8 cellular contexts compared by ENCODE assay signal in genomic region chr18:3450358-3451107, GRCh38. TPM values are rescaled to one million over a fixed set of nuclear protein-coding genes. Genes with fewer than 3 reads are reported as not detected.
DNase-seq lines count a peak whose midpoint lies in the region; ATAC-seq and TF ChIP-seq lines count a peak whose summit lies in the region.

No MANE protein-coding gene starts in this region.

- TF ChIP-seq CTCF in cardiac muscle cell (IDR thresholded peaks at IDR 0.05; ENCODE audit: low read depth, low read length) (no peak), upper lobe of right lung (IDR thresholded peaks at IDR 0.05) (no peak)

- H3K27ac Mint-ChIP-seq in activated naive CD8-positive, alpha-beta T cell, result peak overlapping the region; percentile 100

- H3K36me3 Mint-ChIP-seq in activated naive CD8-positive, alpha-beta T cell, result no peaks in the 10 kb centered on the region

- H3K9me3 ChIP-seq in SJCRH30 (replicated peaks), result no peaks in the 10 kb centered on the region
- H3K9me3 ChIP-seq in cardiac muscle cell (ENCODE audit: low read depth), result no peaks in the 10 kb centered on the region
- H3K9me3 ChIP-seq in upper lobe of right lung, result no peaks in the 10 kb centered on the region

- H3K4me3 ChIP-seq in SJCRH30 (peak overlapping the region; percentile 76), cardiac muscle cell (peak overlapping the region; percentile 97), upper lobe of right lung (peak overlapping the region; percentile 79)

- no peaks in the 10 kb centered on the region for H3K9me3 Mint-ChIP-seq in activated naive CD8-positive, alpha-beta T cell (ENCODE audit: low read depth)

- peak overlapping the region; percentile 94 for H3K4me3 Mint-ChIP-seq in activated naive CD8-positive, alpha-beta T cell

- H3K27ac ChIP-seq in SJCRH30 (peak overlapping the region; percentile 95), cardiac muscle cell (peak overlapping the region; percentile 94), upper lobe of right lung (peak overlapping the region; percentile 99)

- H3K27me3 ChIP-seq in SJCRH30 (no peaks in the 10 kb centered on the region), cardiac muscle cell (no peaks in the 10 kb centered on the region), upper lobe of right lung (no peaks in the 10 kb centered on the region)

- DNase-seq in NCI-H1105 treated with DMSO at 0.1 percent for 48 hours (lab: John Stamatoyannopoulos, UW) (peak; percentile 40), NCI-H1105 (lab: John Stamatoyannopoulos, UW) (no peak), SJCRH30 (peak; percentile 60 to 66), cardiac muscle cell (ENCODE audit: low read depth in 1 of 2, low spot score in 1 of 2) (peak; percentile 69 to 88), posterior cingulate gyrus (peak in 7 of 10 donors; percentile 18 to 90 (median 65)), upper lobe of right lung (peak; percentile 87)

- intact Hi-C loops in posterior cingulate gyrus (cut with DNase I), result loop anchor here (5.0 kb wide), 1 partner anchor 72 kb away; no protein-coding TSS in a partner anchor
- intact Hi-C loops in upper lobe of right lung (cut with DNase I), result no loop called here

- peaks cover 58% of the 10 kb centered on the region for H3K4me1 Mint-ChIP-seq in activated naive CD8-positive, alpha-beta T cell (ENCODE audit: low read depth)

- no peaks in the 10 kb centered on the region for H3K27me3 Mint-ChIP-seq in activated naive CD8-positive, alpha-beta T cell

- H3K4me1 ChIP-seq in SJCRH30, result peaks cover 24% of the 10 kb centered on the region
- H3K4me1 ChIP-seq in cardiac muscle cell (ENCODE audit: low read depth), result peaks cover 22% of the 10 kb centered on the region
- H3K4me1 ChIP-seq in upper lobe of right lung, result peaks cover 36% of the 10 kb centered on the region

- ATAC-seq in upper lobe of right lung (no peak), GM19455 (IDR thresholded peaks at IDR 0.05; ENCODE audit: unreplicated experiment) (no peak)

- H3K36me3 ChIP-seq in SJCRH30, result peaks cover 35% of the 10 kb centered on the region
- H3K36me3 ChIP-seq in cardiac muscle cell, result no peaks in the 10 kb centered on the region
- H3K36me3 ChIP-seq in upper lobe of right lung, result no peaks in the 10 kb centered on the region

RNA-seq across cellular contexts. Expression of gene TGIF1, which starts 0.6 kb away (rescaled TPM):
- total RNA-seq in SJCRH30 (2014; rRNA removed; shearing (Covaris generic)), result 86.9 and 88.8 TPM in 2 replicates
- total RNA-seq in cardiac muscle cell (43.0 and 62.7 TPM in 2 replicates), upper lobe of right lung (48.4 TPM)
- 41.2 and 62.8 TPM in 2 replicates for polyA plus RNA-seq in cardiac muscle cell
